8 cellular contexts compared by ENCODE assay signal in the genomic region with DNA sequence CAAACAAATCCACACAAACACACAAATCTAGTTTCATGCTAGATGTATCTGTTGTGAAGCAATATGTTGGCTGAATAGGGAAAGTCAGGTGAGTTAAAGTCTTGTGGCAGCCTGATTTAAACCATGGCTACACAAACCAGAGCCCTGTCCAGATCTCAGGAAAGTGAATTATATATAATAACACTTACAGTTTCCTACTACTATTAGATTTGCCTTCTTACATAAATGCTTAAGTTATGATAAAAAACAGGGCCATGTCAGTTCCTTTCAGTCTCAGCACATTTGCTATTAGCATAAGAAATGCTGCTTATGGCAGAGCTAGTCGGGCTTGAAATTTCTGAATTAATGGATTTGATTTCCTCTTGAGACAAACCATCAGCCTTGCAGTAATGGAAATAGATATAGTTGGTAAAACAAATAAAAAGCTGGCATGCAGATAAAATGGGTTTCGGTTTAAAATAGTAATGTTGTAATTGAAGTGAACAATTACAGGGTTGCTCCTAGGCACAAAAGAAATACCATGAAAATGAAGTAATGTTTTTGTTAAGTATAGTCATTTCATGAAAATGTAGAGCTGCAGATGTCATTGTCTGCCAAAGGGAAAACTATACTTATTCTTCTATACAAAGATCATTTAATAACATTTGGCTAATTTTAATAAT.
A peak's percentile ranks its signal among the peaks of the same experiment; 100 is the strongest.
DNase-seq lines count a peak whose midpoint lies in the region; ATAC-seq, FAIRE-seq and TF ChIP-seq lines count a peak whose summit lies in the region.
"Had no signal": no experiment of that assay in that cellular context is flagged by ENCODE, and none has a peak within 500 bp of the region (broad histone marks: within the 10 kb centered on the region; RNA-seq: fewer than 3 reads in every experiment).

No MANE protein-coding gene starts in this region.

- no peaks in the 10 kb centered on the region for H3K27me3 ChIP-seq in HUES64 (ENCODE audit: insufficient read depth, low read length)
- no peaks in the 10 kb centered on the region for H3K27me3 ChIP-seq in iPS-18a (ENCODE audit: control insufficient read depth, insufficient read depth, low read length)
- no peaks in the 10 kb centered on the region for H3K27me3 ChIP-seq in thoracic aorta (replicated peaks; ENCODE audit: insufficient read depth)

- peaks cover 65% of the 10 kb centered on the region for H3K4me1 ChIP-seq in HUES64 (ENCODE audit: insufficient read depth, low read length)
- peaks cover 63% of the 10 kb centered on the region for H3K4me1 ChIP-seq in iPS-18a (ENCODE audit: control insufficient read depth, low read depth, low read length)
- H3K4me1 ChIP-seq in thoracic aorta (ENCODE audit: control insufficient read depth in 1 of 2, low read depth in 2 of 2) = peaks cover 28 to 50% of the 10 kb centered on the region in 2 donors

- POLR2A ChIA-PET in activated CD8-positive, alpha-beta T cell treated with anti-CD3 and anti-CD28 coated beads, Interleukin-2, amount 10 ng/mL, durations not matched to agents 7 days and 5 days (lab: Charles Lee) = no interaction called here

- no peak overlapping the region for H3K4me3 Mint-ChIP-seq in activated CD8-positive, alpha-beta T cell treated with anti-CD3 and anti-CD28 coated beads, Interleukin-2, amount 10 ng/mL, durations not matched to agents 7 days and 5 days

- H3K9me3 Mint-ChIP-seq in activated CD8-positive, alpha-beta T cell treated with anti-CD3 and anti-CD28 coated beads, Interleukin-2, amount 10 ng/mL, durations not matched to agents 7 days and 5 days (ENCODE audit: insufficient read depth) = peaks cover 5% of the 10 kb centered on the region

- TF ChIP-seq POLR2A in GM12891 (IDR thresholded peaks at IDR 0.05; ENCODE audit: low read depth, low read length) = no peak

- WGBS in HUES64 = 35% methylated on average over 2 of the region's 2 CpGs

- CTCF ChIA-PET in activated CD8-positive, alpha-beta T cell treated with anti-CD3 and anti-CD28 coated beads, Interleukin-2, amount 10 ng/mL, durations not matched to agents 7 days and 5 days (lab: Charles Lee) = no interaction called here

- no peaks in the 10 kb centered on the region for H3K36me3 ChIP-seq in HUES64 (ENCODE audit: insufficient read depth, low read length)
- no peaks in the 10 kb centered on the region for H3K36me3 ChIP-seq in iPS-18a (ENCODE audit: control insufficient read depth, low read depth, low read length)
- H3K36me3 ChIP-seq in thoracic aorta = no peaks in the 10 kb centered on the region

- H3K27ac Mint-ChIP-seq in activated CD8-positive, alpha-beta T cell treated with anti-CD3 and anti-CD28 coated beads, Interleukin-2, amount 10 ng/mL, durations not matched to agents 7 days and 5 days = no peak overlapping the region

- peak overlapping the region; percentile 56; the same call in 1 of the 2 replicates for H3K9ac ChIP-seq in HUES64 (ENCODE audit: low read depth, low read length)
- H3K9ac ChIP-seq in iPS-18a (ENCODE audit: low read length) = peak overlapping the region; percentile 38

- H3K4me3 ChIP-seq in HUES64 (ENCODE audit: low read length) (no peak overlapping the region), iPS-18a (ENCODE audit: low read length) (no peak overlapping the region), thoracic aorta (peak overlapping the region; percentile 64)

- ATAC-seq in thoracic aorta (ENCODE audit: insufficient number of reproducible peaks, low FRiP score, low read depth) = no peak
- ATAC-seq in HG03378 (IDR thresholded peaks at IDR 0.05; ENCODE audit: unreplicated experiment) = no peak
- no peak for ATAC-seq in activated CD8-positive, alpha-beta T cell treated with anti-CD3 and anti-CD28 coated beads, Interleukin-2, amount 10 ng/mL, durations not matched to agents 7 days and 5 days

- H3K36me3 Mint-ChIP-seq in activated CD8-positive, alpha-beta T cell treated with anti-CD3 and anti-CD28 coated beads, Interleukin-2, amount 10 ng/mL, durations not matched to agents 7 days and 5 days (ENCODE audit: low read depth) = no peaks in the 10 kb centered on the region

- FAIRE-seq in GM12891 (lab: Jason Lieb, UNC) = no peak

- DNase-seq in thoracic aorta (ENCODE audit: low spot score) (no peak), GM12891 (ENCODE audit: insufficient read length, low spot score) (no peak)
- no peak for DNase-seq in activated CD8-positive, alpha-beta T cell treated with anti-CD3 and anti-CD28 coated beads, Interleukin-2, amount 10 ng/mL, durations not matched to agents 7 days and 5 days
- DNase-seq: activated T-cell treated with anti-CD3 and anti-CD28 coated beads, Interleukin-2, amount 50 U/mL, for 1 hour had no signal

- H3K9me3 ChIP-seq in HUES64 (ENCODE audit: insufficient read depth, low read depth, low read length) (no peaks in the 10 kb centered on the region), iPS-18a (ENCODE audit: control insufficient read depth, low read depth, low read length) (no peaks in the 10 kb centered on the region), thoracic aorta (no peaks in the 10 kb centered on the region)

- TF ChIP-seq CTCF in VCaP (conservative IDR thresholded peaks at IDR 0.05) = no peak
- TF ChIP-seq CTCF in thoracic aorta (IDR thresholded peaks at IDR 0.05) = no peak

- H3K27ac ChIP-seq in HUES64 (ENCODE audit: low read depth, low read length) (peak overlapping the region; percentile 50; the same call in 1 of the 2 replicates), VCaP (peak overlapping the region; percentile 79), iPS-18a (ENCODE audit: low read length) (no peak overlapping the region), thoracic aorta (peak overlapping the region; percentile 57 to 74)

- H3K27me3 Mint-ChIP-seq in activated CD8-positive, alpha-beta T cell treated with anti-CD3 and anti-CD28 coated beads, Interleukin-2, amount 10 ng/mL, durations not matched to agents 7 days and 5 days (ENCODE audit: low read depth) = no peaks in the 10 kb centered on the region

- no peaks in the 10 kb centered on the region for H3K4me1 Mint-ChIP-seq in activated CD8-positive, alpha-beta T cell treated with anti-CD3 and anti-CD28 coated beads, Interleukin-2, amount 10 ng/mL, durations not matched to agents 7 days and 5 days (ENCODE audit: low read depth)

TF ChIP-seq in GM12891, 5 proteins besides CTCF, POLR2A, EP300 and RAD21:
- no peak for TF ChIP-seq PAX5 (IDR thresholded peaks at IDR 0.05; ENCODE audit: insufficient read depth, low read length, severe bottlenecking)
- no peak for TF ChIP-seq POU2F2 (IDR thresholded peaks at IDR 0.05; ENCODE audit: low read depth, low read length)
- no peak for TF ChIP-seq SPI1 (IDR thresholded peaks at IDR 0.05; ENCODE audit: low read depth, low read length)
- no peak for TF ChIP-seq TAF1 (IDR thresholded peaks at IDR 0.05; ENCODE audit: low read depth, low read length)
- TF ChIP-seq POLR2AphosphoS5 (IDR thresholded peaks at IDR 0.05; ENCODE audit: low read depth, low read length) = no peak
